Comparison of ENCODE assay signal across 26 cellular contexts in the genomic region with DNA sequence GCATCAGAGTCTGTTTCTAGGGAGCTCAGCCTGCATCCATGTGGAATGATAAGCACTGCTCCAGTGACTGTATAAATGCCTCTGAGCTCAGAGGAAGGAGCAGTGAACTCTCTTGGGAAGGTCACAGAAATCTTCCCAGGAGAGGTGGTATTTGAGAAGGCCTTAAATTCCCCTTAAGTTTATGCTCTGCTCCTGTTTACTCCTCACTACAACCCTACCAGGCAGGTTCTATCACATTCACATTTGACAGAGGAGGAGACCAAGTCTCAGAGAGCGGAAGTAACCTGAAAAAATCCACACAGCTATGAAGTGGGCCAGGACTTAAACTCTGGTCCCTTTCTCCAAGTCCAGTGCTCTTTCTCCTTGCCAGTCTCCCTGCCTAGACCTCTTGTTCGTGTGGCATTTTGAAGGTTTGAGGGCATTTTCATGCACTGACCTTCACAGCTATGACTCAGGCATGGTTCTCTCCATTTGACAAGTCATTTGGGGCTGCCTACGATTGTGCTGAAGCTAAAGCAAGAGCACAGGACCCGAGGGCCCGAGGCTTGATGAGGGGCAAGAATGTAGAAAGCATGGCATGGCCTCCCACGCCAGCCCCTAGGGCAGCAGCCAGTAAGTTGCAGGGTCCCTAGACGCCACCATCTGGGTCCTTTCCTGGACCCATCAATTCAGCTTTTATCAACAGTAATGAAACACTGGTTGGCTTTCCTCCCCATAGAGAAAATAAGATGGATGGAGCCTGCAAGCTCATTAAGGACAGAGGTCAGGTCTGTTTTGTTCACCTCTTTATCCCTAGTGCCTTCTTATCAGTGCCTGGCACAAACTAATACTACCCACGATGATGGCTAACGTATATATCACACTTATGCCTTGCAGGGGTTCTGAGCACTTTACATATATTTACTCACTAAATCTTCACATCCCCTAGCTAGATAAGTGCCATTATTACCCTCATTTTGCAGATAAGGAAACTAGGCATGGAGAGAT. TPM values are rescaled to one million over a fixed set of nuclear protein-coding genes. Genes with fewer than 3 reads are reported as not detected.
DNase-seq lines count a peak whose midpoint lies in the region; ATAC-seq, FAIRE-seq and TF ChIP-seq lines count a peak whose summit lies in the region.
"Had no signal": no experiment of that assay in that cellular context is flagged by ENCODE, and none has a peak within 500 bp of the region (broad histone marks: within the 10 kb centered on the region; RNA-seq: fewer than 3 reads in every experiment).

No MANE protein-coding gene starts in this region.

- no peaks in the 10 kb centered on the region for H3K9me2 ChIP-seq in SK-N-SH

- H3K9me3 ChIP-seq in SK-N-SH (no peaks in the 10 kb centered on the region), T-helper 17 cell (ENCODE audit: control insufficient read depth, low read length, poor library complexity, severe bottlenecking) (no peaks in the 10 kb centered on the region), stomach smooth muscle (ENCODE audit: control insufficient read depth in 2 of 2, low read length in 2 of 2) (no peaks in the 10 kb centered on the region)
- H3K9me3 ChIP-seq: BE2C, SJSA1 had no signal

- POLR2A ChIA-PET in SK-N-SH (lab: Yijun Ruan, JAX): interaction anchor here (0.6 to 0.9 kb wide), 3 partner anchors 14 to 297 kb away, joined by 3 to 4 read pairs (median 4); no protein-coding TSS in a partner anchor

- peak; percentile 63 for DNase-seq in SK-N-SH
- no peak for DNase-seq in T-helper 17 cell
- no peak for DNase-seq in nephron progenitor cell
- DNase-seq in GM19240 (ENCODE audit: insufficient read length, low spot score): no peak
- DNase-seq in GM12892 (ENCODE audit: insufficient read length): no peak
- no peak for DNase-seq in midbrain (lab: John Stamatoyannopoulos, UW)
- DNase-seq: 8988T, ACHN, BE2C, H9, Kasumi-1, NCI-H1092 treated with DMSO at 0.1 percent for 48 hours, NCI-H1436 treated with DMSO at 0.1 percent for 48 hours, NCI-H187 treated with DMSO at 0.1 percent for 48 hours, NCI-H446, NCI-H524 treated with DMSO at 0.1 percent for 48 hours, NCI-H774 had no signal

- WGBS in SK-N-SH (ENCODE audit: low lambda C conversion rate): 16% methylated on average over 9 of the region's 9 CpGs

- no peak overlapping the region for H3K27ac ChIP-seq in SK-N-SH (ENCODE audit: low read depth in 2 of 2, low read length in 1 of 2)
- H3K27ac ChIP-seq in stomach smooth muscle (ENCODE audit: low read length): peak overlapping the region; percentile 90
- H3K27ac ChIP-seq: SJSA1 had no signal

- no peaks in the 10 kb centered on the region for H3K79me2 ChIP-seq in SK-N-SH (ENCODE audit: insufficient read depth)

- FAIRE-seq in GM12892 (lab: Jason Lieb, UNC): no peak
- FAIRE-seq: HTR-8/SVneo, K562 had no signal

- ATAC-seq in SK-N-SH treated with all-trans-retinoic acid at 6 μM for 48 hours (no peak), T-helper 17 cell (no peak)
- ATAC-seq: GM23338, K562, Right ventricle myocardium inferior had no signal

- TF ChIP-seq RAD21 in SK-N-SH (IDR thresholded peaks at IDR 0.05; ENCODE audit: low read length): no peak

- H4K20me1 ChIP-seq in SK-N-SH (ENCODE audit: insufficient read depth): no peaks in the 10 kb centered on the region

- H3K27ac Mint-ChIP-seq in T-helper 17 cell (peak overlapping the region; percentile 5), nephron progenitor cell (peak overlapping the region; percentile 61)
- H3K27ac Mint-ChIP-seq: GM23338, H9 had no signal

- H3K4me3 Mint-ChIP-seq in T-helper 17 cell: no peak overlapping the region
- no peak overlapping the region for H3K4me3 Mint-ChIP-seq in nephron progenitor cell
- H3K4me3 Mint-ChIP-seq: GM23338, H9 had no signal

- H3K9me3 Mint-ChIP-seq in nephron progenitor cell: no peaks in the 10 kb centered on the region

- H3F3A ChIP-seq in SK-N-SH (replicated peaks; ENCODE audit: insufficient read depth): no peaks in the 10 kb centered on the region

- no peak for TF ChIP-seq EP300 in SK-N-SH (IDR thresholded peaks at IDR 0.05; ENCODE audit: borderline replicate concordance in 1 of 2, low read depth in 1 of 2, low read length in 1 of 2)

- H3K27me3 ChIP-seq in SK-N-SH (ENCODE audit: insufficient read depth) (no peaks in the 10 kb centered on the region; the same call in 1 of the 2 replicates), stomach smooth muscle (ENCODE audit: control insufficient read depth in 1 of 2, insufficient read depth in 2 of 2, low read length in 2 of 2) (no peaks in the 10 kb centered on the region)
- H3K27me3 ChIP-seq: BE2C had no signal

- no peak for TF ChIP-seq POLR2A in GM12892 (IDR thresholded peaks at IDR 0.05; ENCODE audit: low read depth, low read length)

- no peaks in the 10 kb centered on the region for H3K27me3 Mint-ChIP-seq in T-helper 17 cell
- H3K27me3 Mint-ChIP-seq in nephron progenitor cell (ENCODE audit: low read depth, poor library complexity): peaks cover 19% of the 10 kb centered on the region

- H3K4me1 ChIP-seq in SK-N-SH (ENCODE audit: control insufficient read depth in 1 of 2, insufficient read depth in 2 of 2, low read depth in 1 of 2, low read length in 1 of 2) (peaks cover 0 to 7% of the 10 kb centered on the region in 2 experiments; a peak in 1 of 4 replicates), stomach smooth muscle (ENCODE audit: control insufficient read depth, insufficient read depth, low read length) (peaks cover 49% of the 10 kb centered on the region)
- H3K4me1 ChIP-seq: SJSA1 had no signal

- H3K36me3 Mint-ChIP-seq in T-helper 17 cell (ENCODE audit: low read depth) (no peaks in the 10 kb centered on the region), nephron progenitor cell (ENCODE audit: low read depth) (no peaks in the 10 kb centered on the region)

- H2AFZ ChIP-seq in SK-N-SH (ENCODE audit: low read depth): no peak overlapping the region
- H2AFZ ChIP-seq: GM23338 had no signal

- TF ChIP-seq CTCF in SK-N-SH (IDR thresholded peaks at IDR 0.05) (no peak), nephron progenitor cell (IDR thresholded peaks at IDR 0.05) (no peak)

- no peak overlapping the region for H3K4me3 ChIP-seq in SK-N-SH (ENCODE audit: low read depth in 2 of 2, low read length in 1 of 2)
- no peak overlapping the region for H3K4me3 ChIP-seq in stomach smooth muscle (ENCODE audit: low read length in 2 of 2)
- H3K4me3 ChIP-seq: GM23338, K562, SJSA1 had no signal

- H3K4me2 ChIP-seq in SK-N-SH: no peak overlapping the region
- H3K4me2 ChIP-seq: GM23338 had no signal

- H3K4me1 Mint-ChIP-seq in T-helper 17 cell (peaks cover 19% of the 10 kb centered on the region), nephron progenitor cell (peaks cover 68% of the 10 kb centered on the region)

- H3K36me3 ChIP-seq in SK-N-SH (replicated peaks in 1 of 2; ENCODE audit: control insufficient read depth in 1 of 2, insufficient read depth in 2 of 2, low read length in 1 of 2) (no peaks in the 10 kb centered on the region), stomach smooth muscle (ENCODE audit: control insufficient read depth in 2 of 2, insufficient read depth in 2 of 2, low read length in 2 of 2) (no peaks in the 10 kb centered on the region)
- H3K36me3 ChIP-seq: BE2C, SJSA1 had no signal

- H3K9ac ChIP-seq in SK-N-SH: no peak overlapping the region
- H3K9ac ChIP-seq in stomach smooth muscle (ENCODE audit: low read length in 2 of 2): no peak overlapping the region

- CTCF ChIA-PET in SK-N-SH (lab: Yijun Ruan, JAX): interaction anchor here (0.8 to 3.8 kb wide), 9 partner anchors 12 to 313 kb away, joined by 3 to 13 read pairs (median 5); no protein-coding TSS in a partner anchor

TF ChIP-seq in SK-N-SH, 30 proteins besides CTCF, POLR2A, EP300 and RAD21 (continues in another document):
- peak; percentile 45; the same call in 1 of the 2 replicates for TF ChIP-seq FOXJ3 (CRISPR knock-in tag; IDR thresholded peaks at IDR 0.05)
- TF ChIP-seq, protein P1, sequence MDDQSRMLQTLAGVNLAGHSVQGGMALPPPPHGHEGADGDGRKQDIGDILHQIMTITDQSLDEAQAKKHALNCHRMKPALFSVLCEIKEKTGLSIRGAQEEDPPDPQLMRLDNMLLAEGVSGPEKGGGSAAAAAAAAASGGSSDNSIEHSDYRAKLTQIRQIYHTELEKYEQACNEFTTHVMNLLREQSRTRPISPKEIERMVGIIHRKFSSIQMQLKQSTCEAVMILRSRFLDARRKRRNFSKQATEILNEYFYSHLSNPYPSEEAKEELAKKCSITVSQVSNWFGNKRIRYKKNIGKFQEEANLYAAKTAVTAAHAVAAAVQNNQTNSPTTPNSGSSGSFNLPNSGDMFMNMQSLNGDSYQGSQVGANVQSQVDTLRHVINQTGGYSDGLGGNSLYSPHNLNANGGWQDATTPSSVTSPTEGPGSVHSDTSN (IDR thresholded peaks at IDR 0.05): no peak
- no peak for TF ChIP-seq NRF1 (IDR thresholded peaks at IDR 0.05; ENCODE audit: low read depth, low read length)

TF ChIP-seq in SK-N-SH treated with all-trans-retinoic acid at 6 μM for 48 hours, 23 proteins besides CTCF, POLR2A, EP300 and RAD21:
- no peak for TF ChIP-seq TCF4 (CRISPR knock-in tag; IDR thresholded peaks at IDR 0.05; ENCODE audit: borderline replicate concordance)
- no peak for TF ChIP-seq BACH2 (CRISPR knock-in tag; IDR thresholded peaks at IDR 0.05; ENCODE audit: borderline replicate concordance)
- no peak for TF ChIP-seq GLIS3 (CRISPR knock-in tag; IDR thresholded peaks at IDR 0.05)
TF ChIP-seq in SK-N-SH treated with all-trans-retinoic acid at 6 μM for 48 hours: peak in this region for 0.

RNA-seq across cellular contexts. Expression of a gene that starts 5.4 kb away (rescaled TPM):
- polyA plus RNA-seq in SK-N-SH (2012; rRNA removed): not detected in 2 replicates
- under 0.01 TPM in 1 of 2 replicates, not detected in the other for polyA plus RNA-seq in SK-N-SH (2012; cell fraction: cytosol; rRNA removed)
- not detected in 2 replicates for polyA plus RNA-seq in SK-N-SH (2012; cell fraction: nucleus; rRNA removed)
- 1 to 10 TPM in 1 of 2 donors, under 1 TPM in 1; 0.81 to 1.0 TPM for total RNA-seq in T-helper 17 cell
- polyA plus RNA-seq in GM12892 (2012; ENCODE audit: missing spikeins): not detected
- total RNA-seq: M059J, SJSA1 had no signal

RNA-seq across cellular contexts. Expression of a gene that starts 5.8 kb away (rescaled TPM):
- polyA plus RNA-seq in SK-N-SH (2012; rRNA removed): not detected in 2 replicates
- not detected in 2 replicates for polyA plus RNA-seq in SK-N-SH (2012; cell fraction: cytosol; rRNA removed)
- not detected in 2 replicates for polyA plus RNA-seq in SK-N-SH (2012; cell fraction: nucleus; rRNA removed)
- under 1 TPM in 1 of 2 donors, not detected in 1; 0.25 TPM for total RNA-seq in T-helper 17 cell
- not detected for polyA plus RNA-seq in GM12892 (2012; ENCODE audit: missing spikeins)
- total RNA-seq: GM23338, H9, M059J, Right ventricle myocardium inferior, RPMI7951, SJSA1 had no signal
- polyA plus RNA-seq: GM23338 had no signal

RNA-seq across cellular contexts. Expression of a gene that starts 41.4 kb away (rescaled TPM):
- not detected in 2 replicates for polyA plus RNA-seq in SK-N-SH (2012; rRNA removed)
- polyA plus RNA-seq in SK-N-SH (2012; cell fraction: cytosol; rRNA removed): not detected in 2 replicates
- 0.01 TPM in 1 of 2 replicates, not detected in the other for polyA plus RNA-seq in SK-N-SH (2012; cell fraction: nucleus; rRNA removed)
- not detected for total RNA-seq in T-helper 17 cell
- polyA plus RNA-seq in GM12892 (2012; ENCODE audit: missing spikeins): 0.06 TPM
- total RNA-seq: GM23338, H9, K562, M059J, Right ventricle myocardium inferior, RPMI7951, SJSA1 had no signal
- polyA plus RNA-seq: GM23338, K562 had no signal
